ENCODE assay signal across 8 cellular contexts in the genomic region with DNA sequence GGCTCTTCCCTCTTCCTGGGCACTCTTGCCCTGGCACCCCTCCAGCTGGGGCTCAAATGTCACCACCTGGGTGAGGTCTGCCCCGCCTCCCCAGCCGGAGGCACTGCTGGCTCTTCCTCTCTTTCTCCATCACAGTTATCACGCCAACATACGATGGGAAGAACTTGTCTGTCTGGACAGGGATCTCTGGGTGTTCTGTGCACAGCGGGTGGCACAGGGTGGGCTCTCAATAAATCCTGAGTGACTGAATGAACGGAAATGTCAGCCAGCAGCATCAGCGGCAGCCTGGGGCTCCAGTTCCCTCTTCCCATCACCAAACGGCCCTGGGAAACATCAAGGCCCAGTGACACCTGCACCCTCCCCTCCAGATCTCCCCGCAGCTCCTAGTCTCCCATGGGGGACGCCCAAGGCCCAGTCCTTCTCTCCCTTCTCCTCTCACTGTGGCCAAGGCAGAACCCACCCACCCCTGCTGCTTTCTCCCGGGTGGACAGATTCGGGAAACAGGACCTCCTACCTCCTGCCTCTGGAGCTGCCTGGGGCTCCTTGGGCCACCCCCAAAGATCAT. TPM values are rescaled to one million over a fixed set of nuclear protein-coding genes. Genes with fewer than 3 reads are reported as not detected.
DNase-seq lines count a peak whose midpoint lies in the region; ATAC-seq and TF ChIP-seq lines count a peak whose summit lies in the region.

No MANE protein-coding gene starts in this region.

- peak overlapping the region; percentile 99 for H3K27ac Mint-ChIP-seq in stimulated activated naive CD8-positive, alpha-beta T cell treated with anti-CD3 and anti-CD28 coated beads, Interleukin-15, Interleukin-2, amounts not matched to agents 100 ng/mL and 50 ng/mL, for 24 hours

- H3K9me3 Mint-ChIP-seq in stimulated activated naive CD8-positive, alpha-beta T cell treated with anti-CD3 and anti-CD28 coated beads, Interleukin-15, Interleukin-2, amounts not matched to agents 100 ng/mL and 50 ng/mL, for 24 hours: no peaks in the 10 kb centered on the region

- no peaks in the 10 kb centered on the region for H3K36me3 Mint-ChIP-seq in stimulated activated naive CD8-positive, alpha-beta T cell treated with anti-CD3 and anti-CD28 coated beads, Interleukin-15, Interleukin-2, amounts not matched to agents 100 ng/mL and 50 ng/mL, for 24 hours (ENCODE audit: low read depth)

- no peaks in the 10 kb centered on the region for H3K27me3 Mint-ChIP-seq in stimulated activated naive CD8-positive, alpha-beta T cell treated with anti-CD3 and anti-CD28 coated beads, Interleukin-15, Interleukin-2, amounts not matched to agents 100 ng/mL and 50 ng/mL, for 24 hours

- H3K4me3 ChIP-seq in WERI-Rb-1 (ENCODE audit: low read depth, low read length): no peak overlapping the region

- no peaks in the 10 kb centered on the region for H3K36me3 ChIP-seq in WERI-Rb-1

- peaks cover 68% of the 10 kb centered on the region for H3K4me1 Mint-ChIP-seq in stimulated activated naive CD8-positive, alpha-beta T cell treated with anti-CD3 and anti-CD28 coated beads, Interleukin-15, Interleukin-2, amounts not matched to agents 100 ng/mL and 50 ng/mL, for 24 hours (ENCODE audit: low read depth)

- H3K27ac ChIP-seq in WERI-Rb-1: peak overlapping the region; percentile 55

- no peaks in the 10 kb centered on the region for H3K27me3 ChIP-seq in WERI-Rb-1 (ENCODE audit: insufficient read depth, low read depth, severe bottlenecking)

- DNase-seq in SHP77 (lab: John Stamatoyannopoulos, UW): peak; percentile 81 to 87
- no peak for DNase-seq in SHP77 treated with DMSO at 0.1 percent for 48 hours (lab: John Stamatoyannopoulos, UW)
- DNase-seq in WERI-Rb-1: no peak
- peak; percentile 90 for DNase-seq in left ventricle myocardium superior
- DNase-seq in SW 1271 (lab: John Stamatoyannopoulos, UW): no peak

- TF ChIP-seq CTCF in WERI-Rb-1 (IDR thresholded peaks at IDR 0.05; ENCODE audit: low read depth, low read length): no peak

- intact Hi-C loops in left ventricle myocardium superior (cut with micrococcal nuclease): no loop called here

- no peak for ATAC-seq in left ventricle myocardium superior
- ATAC-seq in HG03095 (IDR thresholded peaks at IDR 0.05; ENCODE audit: unreplicated experiment): no peak
- ATAC-seq in HG03354 (IDR thresholded peaks at IDR 0.05; ENCODE audit: poor library complexity, severe bottlenecking, unreplicated experiment): no peak

- H3K4me3 Mint-ChIP-seq in stimulated activated naive CD8-positive, alpha-beta T cell treated with anti-CD3 and anti-CD28 coated beads, Interleukin-15, Interleukin-2, amounts not matched to agents 100 ng/mL and 50 ng/mL, for 24 hours: peak overlapping the region; percentile 89

- H3K9me3 ChIP-seq in WERI-Rb-1 (ENCODE audit: severe bottlenecking): no peaks in the 10 kb centered on the region

RNA-seq across cellular contexts. Expression of a gene that starts 0.4 kb away (rescaled TPM):
- 4.6 TPM for total RNA-seq in left ventricle myocardium superior

RNA-seq across cellular contexts. Expression of a gene that starts 3.6 kb away (rescaled TPM):
- 9.7 TPM for total RNA-seq in left ventricle myocardium superior

RNA-seq across cellular contexts. Expression of a gene that starts 28.3 kb away (rescaled TPM):
- 0.97 TPM for total RNA-seq in left ventricle myocardium superior

RNA-seq across cellular contexts. Expression of a gene that starts 39.7 kb away (rescaled TPM):
- 508 TPM for total RNA-seq in left ventricle myocardium superior

RNA-seq across cellular contexts. Expression of a gene that starts 49.2 kb away (rescaled TPM):
- 53.9 TPM for total RNA-seq in left ventricle myocardium superior

Comparison
In these comparisons a context has a peak if more than half of its experiments do, and no peak if none do; other contexts are left out.
1. DNase-seq: peak in SHP77 (2 of 2) and left ventricle myocardium superior (single experiment); none in SHP77 treated with DMSO at 0.1 percent for 48 hours (single experiment), WERI-Rb-1 (single experiment) and SW 1271 (0 of 2).